In the genomic region with DNA sequence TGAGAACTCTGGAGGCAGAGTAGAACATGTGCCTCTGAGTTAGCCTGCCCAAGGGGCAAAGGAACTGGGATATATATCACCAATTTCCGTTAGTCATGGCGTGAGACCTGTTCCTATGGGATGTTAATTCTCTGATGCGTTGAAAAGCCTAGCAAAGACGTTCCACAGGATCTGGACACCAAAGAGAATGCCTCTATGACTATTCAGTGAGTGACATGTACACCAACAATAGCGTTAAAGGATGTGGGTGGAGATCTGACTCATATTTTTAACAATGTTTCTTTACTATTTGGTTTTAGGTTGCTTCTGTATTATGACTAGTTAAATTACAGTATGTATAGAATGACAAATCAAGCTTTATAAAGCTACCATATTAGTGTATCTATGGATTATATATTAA, we compare ENCODE assay signal across 27 cellular contexts.
DNase-seq lines count a peak whose midpoint lies in the region; ATAC-seq and TF ChIP-seq lines count a peak whose summit lies in the region.
"Had no signal": no experiment of that assay in that cellular context is flagged by ENCODE, and none has a peak within 500 bp of the region (broad histone marks: within the 10 kb centered on the region; RNA-seq: fewer than 3 reads in every experiment).

No MANE protein-coding gene starts in this region.

- TF ChIP-seq CTCF in astrocyte of the spinal cord (IDR thresholded peaks at IDR 0.05; ENCODE audit: low read depth, low read length) = no peak
- no peak for TF ChIP-seq CTCF in fibroblast of the aortic adventitia (IDR thresholded peaks at IDR 0.05; ENCODE audit: insufficient read depth, low read length)
- no peak for TF ChIP-seq CTCF in right lobe of liver (IDR thresholded peaks at IDR 0.05)
- TF ChIP-seq CTCF in ovary (IDR thresholded peaks at IDR 0.05) = no peak

- in situ Hi-C loops in astrocyte of the spinal cord (cut with HindIII; ENCODE audit: low sequenced_read_pairs) = no loop called here

- H3K4me3 ChIP-seq in astrocyte of the spinal cord (ENCODE audit: low read depth, low read length) (no peak overlapping the region), fibroblast of the aortic adventitia (ENCODE audit: low read depth, low read length) (no peak overlapping the region), right lobe of liver (no peak overlapping the region), ovary (no peak overlapping the region)
- H3K4me3 ChIP-seq: A549, body of pancreas, HAP-1, left ventricle myocardium inferior, tibial nerve had no signal

- no peaks in the 10 kb centered on the region for H3K36me3 ChIP-seq in right lobe of liver
- no peaks in the 10 kb centered on the region for H3K36me3 ChIP-seq in ovary
- H3K36me3 ChIP-seq: HAP-1, left ventricle myocardium inferior, tibial nerve had no signal

- H3K27me3 ChIP-seq in right lobe of liver = no peaks in the 10 kb centered on the region
- no peaks in the 10 kb centered on the region for H3K27me3 ChIP-seq in ovary
- H3K27me3 ChIP-seq: body of pancreas, tibial nerve had no signal

- 20% methylated on average over 3 of the region's 5 CpGs for WGBS in right lobe of liver (ENCODE audit: insufficient coverage, low coverage, low lambda C conversion rate, missing lambda C conversion rate)
- 81 to 85% (median 85%) methylated on average over 5 of the region's 5 CpGs for WGBS in ovary, 3 donors

- H3K4me1 ChIP-seq in right lobe of liver (no peaks in the 10 kb centered on the region), ovary (ENCODE audit: insufficient read depth) (no peaks in the 10 kb centered on the region)
- H3K4me1 ChIP-seq: A549, body of pancreas, HAP-1, left ventricle myocardium inferior, tibial nerve had no signal

- no peak overlapping the region for H3K27ac ChIP-seq in right lobe of liver
- H3K27ac ChIP-seq in ovary = no peak overlapping the region
- H3K27ac ChIP-seq: A549, body of pancreas, left ventricle myocardium inferior, tibial nerve had no signal

- H3K9me3 ChIP-seq in right lobe of liver (no peaks in the 10 kb centered on the region), ovary (no peaks in the 10 kb centered on the region)
- H3K9me3 ChIP-seq: A549, body of pancreas, HAP-1, left ventricle myocardium inferior, tibial nerve had no signal

- TF ChIP-seq EP300 in ovary (IDR thresholded peaks at IDR 0.05) = no peak

- no peak for ATAC-seq in GM18502 (IDR thresholded peaks at IDR 0.05; ENCODE audit: poor library complexity, unreplicated experiment)
- ATAC-seq in right lobe of liver = no peak
- ATAC-seq: A549; activated CD8-positive, alpha-beta memory T cell treated with anti-CD3 and anti-CD28 coated beads, Interleukin-2, amount 10 ng/mL, durations not matched to agents 7 days and 5 days; activated naive CD8-positive, alpha-beta T cell treated with anti-CD3 and anti-CD28 coated beads, Interleukin-2, amount 50 U/mL, for 24 hours; body of pancreas; WTC11 had no signal

- TF ChIP-seq POLR2A in right lobe of liver (IDR thresholded peaks at IDR 0.05) (no peak), ovary (IDR thresholded peaks at IDR 0.05) (no peak)

- DNase-seq in COLO829 (ENCODE audit: low spot score) (peak; percentile 15), LHCN-M2 (ENCODE audit: low read depth) (peak; percentile 11), astrocyte of the spinal cord (ENCODE audit: low read depth, low spot score) (peak; percentile 19), fibroblast of the aortic adventitia (ENCODE audit: low read depth) (peak; percentile 4), SW 1271 (lab: John Stamatoyannopoulos, UW) (no peak), right lobe of liver (no peak), ovary (no peak)
- DNase-seq: activated CD8-positive, alpha-beta memory T cell treated with anti-CD3 and anti-CD28 coated beads, Interleukin-2, amount 10 ng/mL, durations not matched to agents 7 days and 5 days; activated naive CD8-positive, alpha-beta T cell treated with anti-CD3 and anti-CD28 coated beads, Interleukin-2, amount 50 U/mL, for 24 hours; activated T-cell treated with anti-CD3 and anti-CD28 coated beads, Interleukin-2, amount 50 U/mL, for 48 hours; AML-193; body of pancreas; CD4-positive, alpha-beta memory T cell; DMS 273 treated with DMSO at 0.1 percent for 48 hours; left ventricle myocardium inferior; NCI-H1105 treated with DMSO at 0.1 percent for 48 hours; NCI-H2029 treated with DMSO at 0.1 percent for 48 hours; NCI-H226; NCI-H774; occipital lobe; Right ventricle myocardium superior; T1000 had no signal

- intact Hi-C loops in right lobe of liver (cut with DNase I) = no loop called here
- intact Hi-C loops in ovary (cut with DNase I) = no loop called here

Comparison
In these comparisons a context has a peak if more than half of its experiments do, and no peak if none do; other contexts are left out.
1. DNase-seq: peak in COLO829 (single experiment), LHCN-M2 (single experiment), astrocyte of the spinal cord (single experiment) and fibroblast of the aortic adventitia (single experiment); none in SW 1271 (0 of 2), right lobe of liver (0 of 3) and ovary (0 of 5).